In genomic region chr11:88327061-88327460, GRCh38 we compare ENCODE assay signal across 13 cellular contexts. TPM values are rescaled to one million over a fixed set of nuclear protein-coding genes. Genes with fewer than 3 reads are reported as not detected.
DNase-seq lines count a peak whose midpoint lies in the region; ATAC-seq and TF ChIP-seq lines count a peak whose summit lies in the region.
"Had no signal": no experiment of that assay in that cellular context is flagged by ENCODE, and none has a peak within 500 bp of the region (broad histone marks: within the 10 kb centered on the region; RNA-seq: fewer than 3 reads in every experiment).

No MANE protein-coding gene starts in this region.

- ATAC-seq in GM18867 (IDR thresholded peaks at IDR 0.05; ENCODE audit: unreplicated experiment) (peak; percentile 50), GM21619 (IDR thresholded peaks at IDR 0.05; ENCODE audit: unreplicated experiment) (peak; percentile 61), HG03442 (IDR thresholded peaks at IDR 0.05; ENCODE audit: unreplicated experiment) (peak; percentile 53)

- TF ChIP-seq POLR2A in adrenal gland (IDR thresholded peaks at IDR 0.05), result no peak

- TF ChIP-seq CTCF in adrenal gland (IDR thresholded peaks at IDR 0.05), result no peak

- intact Hi-C loops in adrenal gland (cut with DNase I), result no loop called here

- H3K4me1 ChIP-seq in iPS-20b (ENCODE audit: insufficient read depth, low read length) (peaks cover 27% of the 10 kb centered on the region), adrenal gland (replicated peaks in 1 of 2) (no peaks in the 10 kb centered on the region)
- H3K4me1 ChIP-seq: SJSA1 had no signal

- no peak for DNase-seq in activated CD8-positive, alpha-beta memory T cell treated with anti-CD3 and anti-CD28 coated beads, Interleukin-2, amount 50 U/mL, for 48 hours
- DNase-seq in activated effector memory CD4-positive, alpha-beta T cell treated with Interleukin-2 at 50 U/mL for 16 hours, result no peak
- DNase-seq in ACHN (no peak), adrenal gland (no peak)
- DNase-seq: NCI-H345, retina had no signal

- whole genome bisulfite sequencing in adrenal gland, 4 donors, result 77 to 91% (median 80%) methylated on average over 2 of the region's 2 CpGs

- 0 out of 2 replicates have a peak overlapping the region, but pooled peaks have one; percentile 13 for H3K4me3 ChIP-seq in iPS-20b (ENCODE audit: low read length)
- no peak overlapping the region for H3K4me3 ChIP-seq in adrenal gland
- H3K4me3 ChIP-seq: SJSA1, thoracic aorta had no signal

- no peaks in the 10 kb centered on the region for H3K27me3 ChIP-seq in iPS-20b (ENCODE audit: insufficient read depth, low read length)
- no peaks in the 10 kb centered on the region for H3K27me3 ChIP-seq in adrenal gland
- H3K27me3 ChIP-seq: SJSA1 had no signal

- H3K9me3 ChIP-seq in iPS-20b (ENCODE audit: insufficient read depth, low read depth, low read length), result no peaks in the 10 kb centered on the region
- H3K9me3 ChIP-seq in adrenal gland (replicated peaks in 1 of 3), result no peaks in the 10 kb centered on the region
- H3K9me3 ChIP-seq: SJSA1, thoracic aorta had no signal

- no peak overlapping the region for H3K9ac ChIP-seq in iPS-20b (ENCODE audit: low read depth, low read length)
- H3K9ac ChIP-seq: KMS-11 had no signal

- in situ Hi-C loops in ACHN (cut with HindIII; ENCODE audit: low pct_ligation_motif_present, low pct_unique_long_range_greater_than_20kb, low sequenced_read_pairs), result no loop called here

- H3K36me3 ChIP-seq in iPS-20b (ENCODE audit: insufficient read depth, low read depth, low read length), result peaks cover 98% of the 10 kb centered on the region
- H3K36me3 ChIP-seq in adrenal gland (replicated peaks in 1 of 2), result no peaks in the 10 kb centered on the region
- H3K36me3 ChIP-seq: SJSA1, thoracic aorta had no signal

- H3K27ac ChIP-seq in iPS-20b (ENCODE audit: low read length) (no peak overlapping the region), adrenal gland (no peak overlapping the region)
- H3K27ac ChIP-seq: KMS-11, SJSA1, thoracic aorta had no signal

RNA-seq across cellular contexts. Expression of gene CTSC, which starts 10.5 kb away (rescaled TPM):
- 100 to 1,000 TPM in 6 of 8 donors, 10 to 100 TPM in 2; 73.6 to 230 (median 147) TPM for total RNA-seq in adrenal gland
- 100 to 1,000 TPM in 1 of 3 donors, 10 to 100 TPM in 2; 44.6 to 102 (median 83.1) TPM for polyA plus RNA-seq in adrenal gland
